8 cellular contexts compared by ENCODE assay signal in the genomic region with DNA sequence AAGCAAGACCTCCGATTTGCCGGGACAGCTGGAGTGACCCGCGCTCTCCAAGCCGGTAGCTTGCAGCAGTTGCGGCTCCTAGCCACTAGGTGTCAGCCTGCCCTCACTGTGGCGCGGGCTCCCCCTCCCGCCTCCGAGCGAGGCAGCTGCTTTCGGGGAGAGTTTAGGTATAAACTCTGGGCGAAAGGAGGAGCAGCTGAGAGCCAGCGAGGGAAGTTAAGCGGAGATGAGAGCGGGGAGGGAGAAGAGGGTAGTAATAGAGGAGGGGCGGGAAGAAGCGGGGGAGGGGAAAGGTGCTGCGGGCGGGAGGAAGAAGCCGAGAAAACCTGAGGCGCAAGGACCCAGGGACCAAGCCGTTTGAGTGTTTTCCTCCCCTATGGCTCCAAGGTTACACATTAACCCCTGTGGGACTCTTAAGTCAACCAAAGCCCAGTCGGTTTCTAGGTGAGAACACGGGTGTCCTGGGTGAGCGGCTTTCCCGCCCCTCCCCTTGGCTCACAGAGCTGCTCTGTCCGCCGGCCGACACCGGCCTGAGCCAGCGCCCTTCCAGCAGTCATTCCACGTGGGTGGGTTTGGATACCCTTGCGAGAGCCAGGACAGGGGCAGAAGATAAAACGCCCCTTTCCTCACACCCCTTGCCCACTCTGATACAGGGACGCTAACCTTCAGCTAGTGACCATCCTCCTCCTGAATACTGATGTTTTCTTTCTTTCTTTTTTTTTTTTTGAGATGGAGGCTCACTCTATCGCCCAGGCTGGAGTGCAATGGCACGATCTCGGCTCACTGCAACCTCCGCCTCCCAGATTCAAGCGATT.
DNase-seq lines count a peak whose midpoint lies in the region; ATAC-seq and TF ChIP-seq lines count a peak whose summit lies in the region.

No MANE protein-coding gene starts in this region.

- H3K79me2 ChIP-seq in DOHH2 (ENCODE audit: control insufficient read depth, low read length), result peaks cover 29% of the 10 kb centered on the region

- H3K9me3 Mint-ChIP-seq in nephron, result no peaks in the 10 kb centered on the region
- H3K9me3 Mint-ChIP-seq in stimulated activated naive CD8-positive, alpha-beta T cell treated with anti-CD3 and anti-CD28 coated beads, Interleukin-15, Interleukin-2, amounts not matched to agents 100 ng/mL and 50 ng/mL, for 24 hours, result no peaks in the 10 kb centered on the region

- no peaks in the 10 kb centered on the region for H3K9me2 ChIP-seq in DOHH2 (replicated peaks; ENCODE audit: control insufficient read depth, low read length)

- peaks cover 30% of the 10 kb centered on the region for H3K36me3 Mint-ChIP-seq in nephron (ENCODE audit: low read depth)
- H3K36me3 Mint-ChIP-seq in stimulated activated naive CD8-positive, alpha-beta T cell treated with anti-CD3 and anti-CD28 coated beads, Interleukin-15, Interleukin-2, amounts not matched to agents 100 ng/mL and 50 ng/mL, for 24 hours (ENCODE audit: low read depth), result peaks cover 36% of the 10 kb centered on the region

- peaks cover 37% of the 10 kb centered on the region for H3K36me3 ChIP-seq in DOHH2 (ENCODE audit: control insufficient read depth, low read length)

- TF ChIP-seq CTCF in DOHH2 (IDR thresholded peaks at IDR 0.05; ENCODE audit: low read depth, low read length, poor library complexity, severe bottlenecking) (peak; percentile 99), LNCAP (IDR thresholded peaks at IDR 0.05) (peak; percentile 99), RWPE1 (conservative IDR thresholded peaks at IDR 0.05; ENCODE audit: low read depth) (peak; percentile 99), nephron (IDR thresholded peaks at IDR 0.05; ENCODE audit: unreplicated experiment in 3 of 3) (peak; percentile 98 to 99 (median 99))

- H3K27me3 ChIP-seq in DOHH2 (ENCODE audit: control insufficient read depth, low read length), result no peaks in the 10 kb centered on the region

- H3K4me1 ChIP-seq in DOHH2 (ENCODE audit: control insufficient read depth, low read length), result peaks cover 61% of the 10 kb centered on the region

- peaks cover 31% of the 10 kb centered on the region for H3K4me1 Mint-ChIP-seq in nephron
- H3K4me1 Mint-ChIP-seq in stimulated activated naive CD8-positive, alpha-beta T cell treated with anti-CD3 and anti-CD28 coated beads, Interleukin-15, Interleukin-2, amounts not matched to agents 100 ng/mL and 50 ng/mL, for 24 hours (ENCODE audit: low read depth), result peaks cover 59% of the 10 kb centered on the region

- ATAC-seq in GM21825 (IDR thresholded peaks at IDR 0.05; ENCODE audit: unreplicated experiment), result peak; percentile 38

- peak overlapping the region; percentile 96 to 99 (median 98) for H3K4me3 Mint-ChIP-seq in nephron
- peak overlapping the region; percentile 89 for H3K4me3 Mint-ChIP-seq in stimulated activated naive CD8-positive, alpha-beta T cell treated with anti-CD3 and anti-CD28 coated beads, Interleukin-15, Interleukin-2, amounts not matched to agents 100 ng/mL and 50 ng/mL, for 24 hours

- peaks cover 11% of the 10 kb centered on the region; the same call in 1 of the 2 replicates for H4K20me1 ChIP-seq in DOHH2 (ENCODE audit: control insufficient read depth, insufficient read depth, low read depth, low read length)

- H3K27me3 Mint-ChIP-seq in nephron (ENCODE audit: low read depth), result no peaks in the 10 kb centered on the region
- H3K27me3 Mint-ChIP-seq in stimulated activated naive CD8-positive, alpha-beta T cell treated with anti-CD3 and anti-CD28 coated beads, Interleukin-15, Interleukin-2, amounts not matched to agents 100 ng/mL and 50 ng/mL, for 24 hours, result no peaks in the 10 kb centered on the region

- H3K4me3 ChIP-seq in DOHH2 (ENCODE audit: low read length), result peak overlapping the region; percentile 94

- peak; percentile 82 for DNase-seq in RWPE1 (ENCODE audit: low spot score)
- DNase-seq in activated T-helper 9 cell treated with anti-CD3 and anti-CD28 coated beads, Interleukin-2, amount 50 U/mL, for 16 hours (ENCODE audit: low read depth), result peak; percentile 89
- DNase-seq in fibroblast of peridontal ligament (ENCODE audit: extremely low read depth), result peak; percentile 89

- H3K27ac Mint-ChIP-seq in nephron, result peak overlapping the region; percentile 71 to 97 (median 91)
- H3K27ac Mint-ChIP-seq in stimulated activated naive CD8-positive, alpha-beta T cell treated with anti-CD3 and anti-CD28 coated beads, Interleukin-15, Interleukin-2, amounts not matched to agents 100 ng/mL and 50 ng/mL, for 24 hours, result peak overlapping the region; percentile 98

- POLR2A ChIA-PET in RWPE1 (lab: Yijun Ruan, JAX; ENCODE audit: low non-redundant PET), result interaction anchor here (0.6 to 5.5 kb wide), 9 partner anchors 17 to 225 kb away, joined by 3 to 95 read pairs (median 5); partner anchors contain the start of genes PHF12 and TRAF4

- H3K27ac ChIP-seq in DOHH2 (ENCODE audit: low read depth, low read length) (peak overlapping the region; percentile 95), RWPE1 (peak overlapping the region; percentile 99)

- H3K4me2 ChIP-seq in DOHH2 (ENCODE audit: low read length), result peak overlapping the region; percentile 100

- CTCF ChIA-PET in RWPE1 (lab: Yijun Ruan, JAX), result interaction anchor here (0.5 to 5.6 kb wide), 27 partner anchors 8 to 385 kb away, joined by 3 to 249 read pairs (median 4); partner anchors contain the start of genes FLOT2, PHF12 and TRAF4

- no peaks in the 10 kb centered on the region for H3K9me3 ChIP-seq in DOHH2 (ENCODE audit: control insufficient read depth, insufficient read depth, low read length)

- peaks cover 49% of the 10 kb centered on the region for H3F3A ChIP-seq in DOHH2 (ENCODE audit: control insufficient read depth, insufficient read depth)

Comparison
In these comparisons a context has a peak if more than half of its experiments do, and no peak if none do; other contexts are left out.
1. Peak in every context shown above with its lines: DNase-seq, ATAC-seq, H3K4me3 ChIP-seq and H3K27ac ChIP-seq.